In genomic region chr17:82036634-82037112, GRCh38 we compare ENCODE assay signal across 8 cellular contexts. TPM values are rescaled to one million over a fixed set of nuclear protein-coding genes. Genes with fewer than 3 reads are reported as not detected.
DNase-seq lines count a peak whose midpoint lies in the region; ATAC-seq and TF ChIP-seq lines count a peak whose summit lies in the region.

No MANE protein-coding gene starts in this region.

- H3K27ac ChIP-seq in SJSA1, result no peak overlapping the region

- no peak for DNase-seq in SJSA1 (ENCODE audit: low read depth in 1 of 2, low spot score in 2 of 2)
- no peak for DNase-seq in fibroblast of villous mesenchyme (ENCODE audit: low read depth)
- no peak for DNase-seq in skeletal muscle cell (ENCODE audit: low read depth)
- DNase-seq in NCI-H2196 (lab: John Stamatoyannopoulos, UW; ENCODE audit: unreplicated experiment), result no peak
- no peak for DNase-seq in SIG-M5 treated with dmso at 0.1 percent for 504 hours (lab: John Stamatoyannopoulos, UW; ENCODE audit: unreplicated experiment)
- no peak for DNase-seq in cerebellar cortex (ENCODE audit: low spot score)
- DNase-seq in AG08395 (ENCODE audit: low spot score), result no peak

- no peaks in the 10 kb centered on the region for H3K27me3 ChIP-seq in SJSA1 (replicated peaks)

- H3K36me3 ChIP-seq in SJSA1, result peaks cover 22% of the 10 kb centered on the region

- H3K9me3 ChIP-seq in SJSA1 (replicated peaks), result no peaks in the 10 kb centered on the region

- peaks cover 21% of the 10 kb centered on the region for H3K4me1 ChIP-seq in SJSA1 (replicated peaks)

- H3K4me3 ChIP-seq in SJSA1, result peak overlapping the region; percentile 55
- H3K4me3 ChIP-seq in fibroblast of villous mesenchyme (ENCODE audit: low read depth, low read length), result peak overlapping the region; percentile 73
- peak overlapping the region; percentile 67 for H3K4me3 ChIP-seq in skeletal muscle cell (ENCODE audit: low read depth, low read length)

- no peak for TF ChIP-seq CTCF in fibroblast of villous mesenchyme (IDR thresholded peaks at IDR 0.05; ENCODE audit: insufficient read depth, low read depth, low read length)

- ATAC-seq in GM18909 (IDR thresholded peaks at IDR 0.05; ENCODE audit: poor library complexity, unreplicated experiment), result peak; percentile 0

RNA-seq across cellular contexts. Expression of gene DCXR, which starts 0.8 kb away (rescaled TPM):
- 128 and 176 TPM in 2 replicates for total RNA-seq in SJSA1 (2014; rRNA removed; shearing (Covaris generic))
- total RNA-seq in fibroblast of villous mesenchyme, result 40.6 and 51.9 TPM in 2 replicates

RNA-seq across cellular contexts. Expression of gene RAC3, which starts 5.2 kb away (rescaled TPM):
- total RNA-seq in SJSA1 (2014; rRNA removed; shearing (Covaris generic)), result 9.9 TPM in 2 replicates
- 6.4 and 9.1 TPM in 2 replicates for total RNA-seq in fibroblast of villous mesenchyme

RNA-seq across cellular contexts. Expression of gene LRRC45, which starts 13.6 kb away (rescaled TPM):
- 35.2 and 41.2 TPM in 2 replicates for total RNA-seq in SJSA1 (2014; rRNA removed; shearing (Covaris generic))
- total RNA-seq in fibroblast of villous mesenchyme, result 12.9 and 13.4 TPM in 2 replicates

RNA-seq across cellular contexts. Expression of gene CENPX, which starts 14.0 kb away (rescaled TPM):
- total RNA-seq in SJSA1 (2014; rRNA removed; shearing (Covaris generic)), result 180 and 261 TPM in 2 replicates
- total RNA-seq in fibroblast of villous mesenchyme, result 30.7 and 33.2 TPM in 2 replicates

RNA-seq across cellular contexts. Expression of gene RFNG, which starts 14.9 kb away (rescaled TPM):
- 16.7 and 23.8 TPM in 2 replicates for total RNA-seq in SJSA1 (2014; rRNA removed; shearing (Covaris generic))
- 39.6 and 47.5 TPM in 2 replicates for total RNA-seq in fibroblast of villous mesenchyme
